Comparison of ENCODE assay signal across 9 cellular contexts in the genomic region with DNA sequence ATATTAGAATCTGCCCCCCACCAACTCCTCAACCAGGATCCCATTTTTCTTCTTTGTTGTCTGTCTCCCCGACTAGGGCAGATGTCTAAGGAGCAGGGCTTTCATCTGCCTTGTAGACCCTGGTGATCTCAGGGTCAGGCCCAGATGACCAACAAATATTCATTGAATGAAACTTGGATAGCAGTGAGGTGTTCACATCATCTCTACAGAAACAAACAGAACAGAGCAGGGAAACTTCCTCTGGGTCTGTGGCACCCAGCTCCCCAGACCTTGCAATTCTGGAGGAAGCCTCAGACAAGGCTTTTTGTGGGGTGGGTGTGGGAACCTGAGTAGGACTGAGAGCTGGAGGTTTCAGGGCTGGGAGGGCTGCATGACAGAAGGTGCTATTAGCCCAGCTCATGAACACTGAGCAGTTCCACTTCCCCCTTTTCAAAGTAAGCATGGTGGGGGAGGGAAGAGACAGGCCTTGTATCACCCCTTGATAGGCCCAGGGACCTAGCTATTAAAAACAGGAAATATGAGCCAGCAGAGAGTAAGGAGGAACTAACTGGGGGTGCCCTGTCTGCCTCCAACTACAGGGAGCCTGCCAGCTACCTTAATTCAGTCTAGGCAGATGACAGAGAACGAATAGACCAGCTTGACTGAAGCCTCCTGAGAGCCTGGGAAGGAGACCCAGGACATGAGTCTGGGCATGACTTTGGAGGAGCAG. TPM values are rescaled to one million over a fixed set of nuclear protein-coding genes. Genes with fewer than 3 reads are reported as not detected.
DNase-seq lines count a peak whose midpoint lies in the region; ATAC-seq, FAIRE-seq and TF ChIP-seq lines count a peak whose summit lies in the region.
"Had no signal": no experiment of that assay in that cellular context is flagged by ENCODE, and none has a peak within 500 bp of the region (broad histone marks: within the 10 kb centered on the region; RNA-seq: fewer than 3 reads in every experiment).

No MANE protein-coding gene starts in this region.

- intact Hi-C loops in K562 (cut with micrococcal nuclease), result loop anchor here (2.0 kb wide), 4 partner anchors 37 to 95 kb away; partner anchors contain the start of gene TOP1

- no peaks in the 10 kb centered on the region for H3K9me3 ChIP-seq in K562 (replicated peaks; ENCODE audit: control insufficient read depth, insufficient read depth, low read depth, low read length)
- no peaks in the 10 kb centered on the region for H3K9me3 ChIP-seq in parathyroid adenoma (ENCODE audit: control insufficient read depth, low read length)

- no peaks in the 10 kb centered on the region for H3F3A ChIP-seq in GM23338 (replicated peaks; ENCODE audit: low read depth)

- FAIRE-seq in K562 (lab: Jason Lieb, UNC), result peak; percentile 69

- CTCF ChIA-PET in K562 (lab: Yijun Ruan, JAX; ENCODE audit: low intra/inter-chr PET ratio), result interaction anchor here (0.9 to 2.8 kb wide), 2 partner anchors 88 to 104 kb away, joined by 3 to 26 read pairs; no protein-coding TSS in a partner anchor

- ATAC-seq in activated T-cell treated with anti-CD3 and anti-CD28 coated beads, Interleukin-2, amount 50 U/mL, for 4 hours, result peak; percentile 63 to 72
- ATAC-seq in GM23338, result no peak
- peak; percentile 76 for ATAC-seq in K562

- H3K9ac ChIP-seq in K562 (ENCODE audit: insufficient read depth in 1 of 2, low read depth in 2 of 2, low read length in 2 of 2) (peak overlapping the region; percentile 9 to 16; a peak in 2 of 4 replicates), parathyroid adenoma (no peak overlapping the region)

- H3K4me2 ChIP-seq in GM23338 (no peak overlapping the region), K562 (ENCODE audit: insufficient read depth, low read length) (peak overlapping the region; percentile 26; the same call in 1 of the 2 replicates), parathyroid adenoma (ENCODE audit: low read length) (no peak overlapping the region)

- in situ Hi-C loops in K562 (cut with MboI), result no loop called here

- H3K4me1 Mint-ChIP-seq in activated T-cell treated with anti-CD3 and anti-CD28 coated beads, Interleukin-2, amount 50 U/mL, for 4 hours (ENCODE audit: low read depth), result peaks cover 32% of the 10 kb centered on the region
- peaks cover 7% of the 10 kb centered on the region for H3K4me1 Mint-ChIP-seq in GM23338
- peaks cover 7% of the 10 kb centered on the region for H3K4me1 Mint-ChIP-seq in chondrocyte (ENCODE audit: low read depth)
- peaks cover 17 to 24% of the 10 kb centered on the region in 2 donors for H3K4me1 Mint-ChIP-seq in immature natural killer cell

- TF ChIP-seq CTCF in GM23338 (conservative IDR thresholded peaks at IDR 0.05; ENCODE audit: low read depth in 2 of 2), result no peak
- TF ChIP-seq CTCF in K562 (IDR thresholded peaks at IDR 0.05 in 2 of 3, conservative IDR thresholded peaks at IDR 0.05 in 1 of 3; ENCODE audit: insufficient read depth in 2 of 3, low read depth in 1 of 3, low read length in 3 of 3), result no peak
- no peak for TF ChIP-seq CTCF in parathyroid adenoma (IDR thresholded peaks at IDR 0.05)
- TF ChIP-seq CTCF in chondrocyte (IDR thresholded peaks at IDR 0.05), result no peak

- no peaks in the 10 kb centered on the region for H3K9me2 ChIP-seq in GM23338 (ENCODE audit: insufficient read depth)

- H3K9me1 ChIP-seq in K562 (ENCODE audit: control insufficient read depth, insufficient read depth, low read length), result peaks cover 4% of the 10 kb centered on the region

- no peak; a peak in 1 of 4 replicates for TF ChIP-seq RAD21 in K562 (CRISPR knock-in tag; conservative IDR thresholded peaks at IDR 0.05 in 1 of 2, IDR thresholded peaks at IDR 0.05 in 1 of 2)

- H3K9me3 Mint-ChIP-seq in activated T-cell treated with anti-CD3 and anti-CD28 coated beads, Interleukin-2, amount 50 U/mL, for 4 hours, result no peaks in the 10 kb centered on the region
- H3K9me3 Mint-ChIP-seq in GM23338, result no peaks in the 10 kb centered on the region
- no peaks in the 10 kb centered on the region for H3K9me3 Mint-ChIP-seq in chondrocyte (ENCODE audit: low read depth)
- no peaks in the 10 kb centered on the region for H3K9me3 Mint-ChIP-seq in immature natural killer cell

- TF ChIP-seq EP300 in K562 (IDR thresholded peaks at IDR 0.05; ENCODE audit: low read length), result 0 out of 2 replicates have a peak, but pooled peaks have one; percentile 23

- H3K36me3 ChIP-seq in GM23338 (ENCODE audit: insufficient read depth) (no peaks in the 10 kb centered on the region), K562 (ENCODE audit: control insufficient read depth, insufficient read depth, low read length) (no peaks in the 10 kb centered on the region), parathyroid adenoma (ENCODE audit: control insufficient read depth, insufficient read depth, low read length) (no peaks in the 10 kb centered on the region)

- no peaks in the 10 kb centered on the region for H3K4me1 ChIP-seq in GM23338 (ENCODE audit: insufficient read depth)
- peaks cover 13 to 15% of the 10 kb centered on the region in 2 experiments for H3K4me1 ChIP-seq in K562 (replicated peaks in 1 of 2; ENCODE audit: control insufficient read depth in 2 of 2, insufficient read depth in 2 of 2, low read length in 2 of 2)
- no peaks in the 10 kb centered on the region for H3K4me1 ChIP-seq in parathyroid adenoma

- no peak overlapping the region for H3K27ac ChIP-seq in GM23338 (ENCODE audit: low read depth)
- H3K27ac ChIP-seq in K562 (ENCODE audit: extremely low read depth, low read depth, low read length), result peak overlapping the region; percentile 63
- H3K27ac ChIP-seq in parathyroid adenoma, result no peak overlapping the region
- H3K27ac ChIP-seq: C4-2B had no signal

- 61% methylated on average over 2 of the region's 2 CpGs for WGBS in K562 (ENCODE audit: insufficient coverage, low coverage, missing lambda C conversion rate)

- H3K79me2 ChIP-seq in GM23338 (replicated peaks; ENCODE audit: insufficient read depth), result no peaks in the 10 kb centered on the region
- no peaks in the 10 kb centered on the region for H3K79me2 ChIP-seq in K562 (ENCODE audit: control insufficient read depth, insufficient read depth, low read length)
- H3K79me2 ChIP-seq in parathyroid adenoma, result no peaks in the 10 kb centered on the region

- H2AFZ ChIP-seq in GM23338 (peak overlapping the region; percentile 90; the same call in 1 of the 2 replicates), K562 (ENCODE audit: low read depth, low read length) (peak overlapping the region; percentile 86), parathyroid adenoma (peak overlapping the region; percentile 33)

- no peaks in the 10 kb centered on the region for H3K27me3 ChIP-seq in GM23338 (ENCODE audit: insufficient read depth)
- H3K27me3 ChIP-seq in K562 (ENCODE audit: control insufficient read depth in 2 of 2, insufficient read depth in 2 of 2, low read length in 2 of 2), result no peaks in the 10 kb centered on the region
- H3K27me3 ChIP-seq in parathyroid adenoma (ENCODE audit: control insufficient read depth, insufficient read depth, low read length), result no peaks in the 10 kb centered on the region

- H4K20me1 ChIP-seq in GM23338 (replicated peaks; ENCODE audit: insufficient read depth) (no peaks in the 10 kb centered on the region), K562 (replicated peaks; ENCODE audit: control insufficient read depth, insufficient read depth, low read length) (no peaks in the 10 kb centered on the region)

- H3K27ac Mint-ChIP-seq in GM23338 (no peak overlapping the region), chondrocyte (ENCODE audit: unreplicated experiment) (no peak overlapping the region), immature natural killer cell (peak overlapping the region in 2 of 6 donors; percentile 32 to 56)

- H3K36me3 Mint-ChIP-seq in activated T-cell treated with anti-CD3 and anti-CD28 coated beads, Interleukin-2, amount 50 U/mL, for 4 hours (ENCODE audit: insufficient read depth), result no peaks in the 10 kb centered on the region
- H3K36me3 Mint-ChIP-seq in GM23338 (ENCODE audit: low read depth) (no peaks in the 10 kb centered on the region), chondrocyte (ENCODE audit: low read depth) (no peaks in the 10 kb centered on the region), immature natural killer cell (no peaks in the 10 kb centered on the region)

- POLR2A ChIA-PET in K562 (lab: Yijun Ruan, JAX), result interaction anchor here (0.5 to 2.4 kb wide), 13 partner anchors 9 to 145 kb away, joined by 3 to 9 read pairs (median 4); partner anchors contain the start of gene PLCG1

- DNase-seq in activated T-cell treated with anti-CD3 and anti-CD28 coated beads, Interleukin-2, amount 50 U/mL, for 4 hours, result no peak
- no peak for DNase-seq in activated T-cell treated with anti-CD3 and anti-CD28 coated beads, Interleukin-2, amount 50 U/mL, for 1 hour
- DNase-seq in GM23338 (ENCODE audit: low spot score) (no peak), M059J (ENCODE audit: low read depth) (peak; percentile 67), K562 (ENCODE audit: extremely low read depth in 1 of 4, low spot score in 3 of 4) (peak in 2 of 4 experiments; percentile 54 to 64), chondrocyte (ENCODE audit: low spot score) (no peak), immature natural killer cell (no peak)

- H3K4me3 Mint-ChIP-seq in activated T-cell treated with anti-CD3 and anti-CD28 coated beads, Interleukin-2, amount 50 U/mL, for 4 hours, result peak overlapping the region; percentile 5
- no peak overlapping the region for H3K4me3 Mint-ChIP-seq in GM23338
- no peak overlapping the region for H3K4me3 Mint-ChIP-seq in chondrocyte (ENCODE audit: unreplicated experiment)
- no peak overlapping the region for H3K4me3 Mint-ChIP-seq in immature natural killer cell

- TF ChIP-seq POLR2A in K562 (conservative IDR thresholded peaks at IDR 0.05), result no peak

- H3K4me3 ChIP-seq in GM23338, result no peak overlapping the region
- H3K4me3 ChIP-seq in K562, result no peak overlapping the region
- H3K4me3 ChIP-seq in parathyroid adenoma (ENCODE audit: low read depth, low read length), result no peak overlapping the region

- no peaks in the 10 kb centered on the region for H3K27me3 Mint-ChIP-seq in activated T-cell treated with anti-CD3 and anti-CD28 coated beads, Interleukin-2, amount 50 U/mL, for 4 hours (ENCODE audit: low read depth)
- H3K27me3 Mint-ChIP-seq in GM23338 (ENCODE audit: insufficient read depth, low read depth, poor library complexity) (peaks cover 7% of the 10 kb centered on the region), chondrocyte (ENCODE audit: low read depth) (no peaks in the 10 kb centered on the region), immature natural killer cell (ENCODE audit: low read depth in 3 of 3) (peaks cover 2 to 6% (median 2%) of the 10 kb centered on the region in 3 donors)

- no TSS peak for BruUV-seq in K562 (replicated peaks; lab: Mats Ljungman, UMichigan)

RNA-seq across cellular contexts. Expression of gene TOP1, which starts 37.3 kb away (rescaled TPM):
- 100 to 1,000 TPM; 117 to 131 (median 121) TPM for total RNA-seq in activated T-cell treated with anti-CD3 and anti-CD28 coated beads, Interleukin-2, amount 50 U/mL, for 4 hours
- total RNA-seq in GM23338 (2014; rRNA removed; shearing (Covaris generic)), result 57.4 and 62.4 TPM in 2 replicates
- polyA plus RNA-seq in GM23338 (2016; fragmentation: Nextera tagmentation; extraction: Ambion mirVana) (101 and 102 TPM in 2 replicates), K562 (2011; rRNA removed) (17.3 and 26.4 TPM in 2 replicates), K562 (2014; fragmentation: Illumina TruSeq; extraction: Trizol) (101 and 127 TPM in 2 replicates), K562 (2014; fragmentation: Nextera tagmentation; extraction: Ambion mirVana) (10 to 100 TPM; 29.2 to 38.2 TPM), K562 (2014; rRNA removed) (40.9 and 50.4 TPM in 2 replicates), immature natural killer cell (10 to 100 TPM in 1 of 3 donors, 1 to 10 TPM in 2; 5.0 to 16.0 (median 5.3) TPM)
- 20.1 and 49.9 TPM in 2 replicates for total RNA-seq in M059J (2014; rRNA removed; shearing (Covaris generic))
- total RNA-seq in K562 (2011; cell fraction: chromatin; rRNA removed; ENCODE audit: low replicate concordance), result 9.4 and 30.0 TPM in 2 replicates
- total RNA-seq in K562 (2011; cell fraction: nucleolus; rRNA removed), result 7.2 and 9.3 TPM in 2 replicates
- total RNA-seq in K562 (2011; cell fraction: nucleoplasm; rRNA removed), result 10.3 and 14.0 TPM in 2 replicates
- total RNA-seq in K562 (2014; rRNA removed) (26.0 and 26.7 TPM in 2 replicates), K562 (2014; rRNA removed; fragmentation: Illumina TruSeq; extraction: Trizol) (44.6 and 46.7 TPM in 2 replicates), K562 (2015; rRNA removed; fragmentation: Illumina TruSeq; extraction: Trizol) (38.6 and 39.6 TPM in 2 replicates), K562 (2021) (86.0 and 95.6 TPM in 2 replicates), chondrocyte (39.0 to 42.6 TPM (median 39.2 TPM) in 3 replicates)
- 6.0 and 13.1 TPM in 2 replicates for polyA plus RNA-seq in K562 (2011; cell fraction: cytosol; rRNA removed)
- polyA plus RNA-seq in K562 (2011; cell fraction: nucleus; rRNA removed), result 16.4 and 19.7 TPM in 2 replicates
- polyA plus RNA-seq in K562 (2012), result 68.8 and 90.2 TPM in 2 replicates
- polyA minus RNA-seq in K562 (2011; rRNA and poly(A)+ RNA removed), result 30.9 and 35.0 TPM in 2 replicates
- 43.7 and 44.8 TPM in 2 replicates for polyA minus RNA-seq in K562 (2011; cell fraction: cytosol; rRNA and poly(A)+ RNA removed)
- 9.3 and 13.1 TPM in 2 replicates for polyA minus RNA-seq in K562 (2011; cell fraction: nucleus; rRNA and poly(A)+ RNA removed)

Comparison
In these comparisons a context has a peak if more than half of its experiments do, and no peak if none do; other contexts are left out.
1. H2AFZ ChIP-seq: peak in every context shown above with its lines; median percentile 90 in GM23338; 86 in K562; 33 in parathyroid adenoma.